In the genomic region with DNA sequence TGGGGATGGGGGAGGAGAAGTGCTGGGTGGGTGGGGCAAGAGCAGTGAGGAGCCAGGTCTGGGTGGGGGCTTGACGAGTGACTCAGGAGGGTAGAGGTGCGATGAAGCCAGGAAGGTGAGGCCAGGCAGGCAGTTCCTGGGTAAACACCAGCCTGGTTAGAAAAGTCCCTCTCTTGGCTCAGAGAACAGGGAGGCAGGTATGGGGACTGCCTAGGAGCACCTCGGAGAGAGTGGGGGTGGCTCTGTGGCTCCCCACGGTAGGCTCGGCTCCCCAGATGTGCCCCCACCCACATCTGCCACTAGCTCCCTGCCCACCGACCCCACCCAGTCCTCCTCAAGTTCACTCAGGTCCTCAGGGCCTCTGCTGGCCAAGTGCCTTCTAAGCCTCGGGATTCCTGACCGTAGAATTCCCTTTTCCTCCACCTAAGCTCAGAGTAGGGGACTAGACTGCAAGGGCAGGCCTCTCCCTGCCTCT, we compare ENCODE assay signal across 1 cellular context.
TF ChIP-seq lines count a peak whose summit lies in the region.

No MANE protein-coding gene starts in this region.

TF ChIP-seq in K562, 482 proteins besides CTCF, POLR2A, EP300 and RAD21 (continued from another document):
- TF ChIP-seq, protein P1, sequence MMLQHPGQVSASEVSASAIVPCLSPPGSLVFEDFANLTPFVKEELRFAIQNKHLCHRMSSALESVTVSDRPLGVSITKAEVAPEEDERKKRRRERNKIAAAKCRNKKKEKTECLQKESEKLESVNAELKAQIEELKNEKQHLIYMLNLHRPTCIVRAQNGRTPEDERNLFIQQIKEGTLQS (IDR thresholded peaks at IDR 0.05): no peak
- TF ChIP-seq, protein P1 (CRISPR knock-in tag; conservative IDR thresholded peaks at IDR 0.05): no peak
- no peak for TF ChIP-seq YY1 (IDR thresholded peaks at IDR 0.05; ENCODE audit: borderline replicate concordance in 1 of 3, control insufficient read depth in 1 of 3, extremely low read depth in 1 of 3, insufficient read depth in 3 of 3, insufficient read length in 1 of 3, insufficient replicate concordance in 2 of 3, low read depth in 1 of 3, low read length in 2 of 3)
- TF ChIP-seq ZNF217 (CRISPR knock-in tag; IDR thresholded peaks at IDR 0.05): no peak
- TF ChIP-seq BACH1 (tag; IDR thresholded peaks at IDR 0.05): no peak
- TF ChIP-seq ATF7 (IDR thresholded peaks at IDR 0.05): no peak
- no peak for TF ChIP-seq HNRNPH1 (optimal IDR thresholded peaks at IDR 0.05; ENCODE audit: low read depth, low read length)
- peak; percentile 21 for TF ChIP-seq WHSC1 (IDR thresholded peaks at IDR 0.05; ENCODE audit: low read length)
- TF ChIP-seq PYGO2 (tag; IDR thresholded peaks at IDR 0.05): no peak
- peak; percentile 63 for TF ChIP-seq KDM5B (IDR thresholded peaks at IDR 0.05; ENCODE audit: insufficient replicate concordance, low read depth, low read length)
- no peak for TF ChIP-seq ZNF12 (CRISPR knock-in tag; IDR thresholded peaks at IDR 0.05)
- TF ChIP-seq RBM14 (IDR thresholded peaks at IDR 0.05; ENCODE audit: borderline replicate concordance, insufficient read depth, low read depth, low read length): no peak
- no peak for TF ChIP-seq PTRF (tag; IDR thresholded peaks at IDR 0.05)
- no peak for TF ChIP-seq HDAC6 (IDR thresholded peaks at IDR 0.05; ENCODE audit: low read depth, low read length)
- TF ChIP-seq MTA2 (IDR thresholded peaks at IDR 0.05; ENCODE audit: low read depth): no peak
- TF ChIP-seq, protein P2, sequence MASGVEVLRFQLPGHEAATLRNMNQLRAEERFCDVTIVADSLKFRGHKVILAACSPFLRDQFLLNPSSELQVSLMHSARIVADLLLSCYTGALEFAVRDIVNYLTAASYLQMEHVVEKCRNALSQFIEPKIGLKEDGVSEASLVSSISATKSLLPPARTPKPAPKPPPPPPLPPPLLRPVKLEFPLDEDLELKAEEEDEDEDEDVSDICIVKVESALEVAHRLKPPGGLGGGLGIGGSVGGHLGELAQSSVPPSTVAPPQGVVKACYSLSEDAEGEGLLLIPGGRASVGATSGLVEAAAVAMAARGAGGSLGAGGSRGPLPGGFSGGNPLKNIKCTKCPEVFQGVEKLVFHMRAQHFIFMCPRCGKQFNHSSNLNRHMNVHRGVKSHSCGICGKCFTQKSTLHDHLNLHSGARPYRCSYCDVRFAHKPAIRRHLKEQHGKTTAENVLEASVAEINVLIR (CRISPR knock-in tag; IDR thresholded peaks at IDR 0.05): no peak
- no peak for TF ChIP-seq KLF1 (tag; IDR thresholded peaks at IDR 0.05)
- TF ChIP-seq ZNF431 (CRISPR knock-in tag; IDR thresholded peaks at IDR 0.05): peak; percentile 50; the same call in 1 of the 2 replicates
- no peak for TF ChIP-seq MAZ (CRISPR knock-in tag; conservative IDR thresholded peaks at IDR 0.05 in 1 of 2, IDR thresholded peaks at IDR 0.05 in 1 of 2)
- TF ChIP-seq, protein P3, sequence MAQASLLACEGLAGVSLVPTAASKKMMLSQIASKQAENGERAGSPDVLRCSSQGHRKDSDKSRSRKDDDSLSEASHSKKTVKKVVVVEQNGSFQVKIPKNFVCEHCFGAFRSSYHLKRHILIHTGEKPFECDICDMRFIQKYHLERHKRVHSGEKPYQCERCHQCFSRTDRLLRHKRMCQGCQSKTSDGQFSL (CRISPR knock-in tag; IDR thresholded peaks at IDR 0.05): peak; percentile 60; the same call in 1 of the 2 replicates
- TF ChIP-seq, protein P3 (tag; IDR thresholded peaks at IDR 0.05): no peak
- TF ChIP-seq ZC3H4 (CRISPR knock-in tag; IDR thresholded peaks at IDR 0.05; ENCODE audit: borderline replicate concordance): 0 out of 2 replicates have a peak, but pooled peaks have one; percentile 34
- TF ChIP-seq, protein P4, sequence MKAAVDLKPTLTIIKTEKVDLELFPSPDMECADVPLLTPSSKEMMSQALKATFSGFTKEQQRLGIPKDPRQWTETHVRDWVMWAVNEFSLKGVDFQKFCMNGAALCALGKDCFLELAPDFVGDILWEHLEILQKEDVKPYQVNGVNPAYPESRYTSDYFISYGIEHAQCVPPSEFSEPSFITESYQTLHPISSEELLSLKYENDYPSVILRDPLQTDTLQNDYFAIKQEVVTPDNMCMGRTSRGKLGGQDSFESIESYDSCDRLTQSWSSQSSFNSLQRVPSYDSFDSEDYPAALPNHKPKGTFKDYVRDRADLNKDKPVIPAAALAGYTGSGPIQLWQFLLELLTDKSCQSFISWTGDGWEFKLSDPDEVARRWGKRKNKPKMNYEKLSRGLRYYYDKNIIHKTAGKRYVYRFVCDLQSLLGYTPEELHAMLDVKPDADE (conservative IDR thresholded peaks at IDR 0.05; ENCODE audit: control insufficient read depth, low read depth, low read length): 0 out of 2 replicates have a peak, but pooled peaks have one; percentile 12
- TF ChIP-seq ZBTB7A (IDR thresholded peaks at IDR 0.05; ENCODE audit: borderline replicate concordance, control insufficient read depth, low read depth, low read length): 0 out of 2 replicates have a peak, but pooled peaks have one; percentile 35
- peak; percentile 72 for TF ChIP-seq ZNF263 (CRISPR knock-in tag; IDR thresholded peaks at IDR 0.05; ENCODE audit: borderline replicate concordance)
- no peak for TF ChIP-seq CBX5 (IDR thresholded peaks at IDR 0.05; ENCODE audit: borderline replicate concordance, low read depth)
TF ChIP-seq in K562: peak in this region for 10.
